20 cellular contexts compared by ENCODE assay signal in genomic region chr7:26083113-26083512, GRCh38.
DNase-seq lines count a peak whose midpoint lies in the region; ATAC-seq and TF ChIP-seq lines count a peak whose summit lies in the region.
"Had no signal": no experiment of that assay in that cellular context is flagged by ENCODE, and none has a peak within 500 bp of the region (broad histone marks: within the 10 kb centered on the region; RNA-seq: fewer than 3 reads in every experiment).

No MANE protein-coding gene starts in this region.

- H3K27me3 Mint-ChIP-seq in brain: peaks cover 8% of the 10 kb centered on the region
- peaks cover 8% of the 10 kb centered on the region for H3K27me3 Mint-ChIP-seq in neural progenitor cell (ENCODE audit: insufficient read depth, low read depth)

- H3K9ac ChIP-seq in neural progenitor cell: no peak overlapping the region
- H3K9ac ChIP-seq: BLaER1 treated with 17β-estradiol and CSF1 and Interleukin-3, amounts not matched to agents 10 nM and 100 nM had no signal

- peak overlapping the region; percentile 8 for H2AFZ ChIP-seq in neural progenitor cell (replicated peaks)

- no peaks in the 10 kb centered on the region for H3K79me2 ChIP-seq in neural progenitor cell (ENCODE audit: low read depth)

- H3K27me3 ChIP-seq in neural progenitor cell: no peaks in the 10 kb centered on the region
- H3K27me3 ChIP-seq: BLaER1 treated with 17β-estradiol and CSF1 and Interleukin-3, amounts not matched to agents 10 nM and 100 nM; thyroid gland had no signal

- H3F3A ChIP-seq in neural progenitor cell (ENCODE audit: low read depth): peaks cover 4% of the 10 kb centered on the region

- peak overlapping the region; percentile 8 to 65 (median 31) for H3K27ac Mint-ChIP-seq in brain
- peak overlapping the region; percentile 55 for H3K27ac Mint-ChIP-seq in neural progenitor cell
- H3K27ac Mint-ChIP-seq: naive B cell had no signal

- H3K4me1 Mint-ChIP-seq in brain: peaks cover 42% of the 10 kb centered on the region
- H3K4me1 Mint-ChIP-seq in neural progenitor cell: peaks cover 58% of the 10 kb centered on the region

- TF ChIP-seq CTCF in brain (conservative IDR thresholded peaks at IDR 0.05) (no peak), neural progenitor cell (IDR thresholded peaks at IDR 0.05) (no peak)

- no peak for ATAC-seq in HG03139 (IDR thresholded peaks at IDR 0.05; ENCODE audit: unreplicated experiment)
- ATAC-seq: heart left ventricle, HepG2, left lobe of liver had no signal

- no peaks in the 10 kb centered on the region for H3K9me3 ChIP-seq in neural progenitor cell (ENCODE audit: low read depth)
- H3K9me3 ChIP-seq: heart left ventricle, thyroid gland had no signal

- no peaks in the 10 kb centered on the region for H3K36me3 ChIP-seq in neural progenitor cell
- H3K36me3 ChIP-seq: BLaER1 treated with 17β-estradiol and CSF1 and Interleukin-3, amounts not matched to agents 10 nM and 100 nM; heart left ventricle; thyroid gland had no signal

- no peaks in the 10 kb centered on the region for H4K20me1 ChIP-seq in neural progenitor cell (ENCODE audit: low read depth)
- H4K20me1 ChIP-seq: BLaER1 treated with 17β-estradiol and CSF1 and Interleukin-3, amounts not matched to agents 10 nM and 100 nM had no signal

- peaks cover 43% of the 10 kb centered on the region for H3K4me1 ChIP-seq in neural progenitor cell
- H3K4me1 ChIP-seq: thyroid gland had no signal

- H3K4me3 Mint-ChIP-seq in brain: peak overlapping the region in 1 of 5 experiments; percentile 27
- H3K4me3 Mint-ChIP-seq in neural progenitor cell: no peak overlapping the region
- H3K4me3 Mint-ChIP-seq: naive B cell had no signal

- no peak overlapping the region for H3K27ac ChIP-seq in neural progenitor cell
- H3K27ac ChIP-seq: BLaER1 treated with 17β-estradiol and CSF1 and Interleukin-3, amounts not matched to agents 10 nM and 100 nM; heart left ventricle; thyroid gland had no signal

- H3K4me2 ChIP-seq in neural progenitor cell: peak overlapping the region; percentile 15
- H3K4me2 ChIP-seq: BLaER1 treated with 17β-estradiol and CSF1 and Interleukin-3, amounts not matched to agents 10 nM and 100 nM had no signal

- H3K9me3 Mint-ChIP-seq in brain (no peaks in the 10 kb centered on the region), neural progenitor cell (no peaks in the 10 kb centered on the region)
- H3K9me3 Mint-ChIP-seq: naive B cell had no signal

- DNase-seq in ELF-1 (ENCODE audit: low read depth, low spot score) (peak; percentile 67), NCI-H524 (lab: John Stamatoyannopoulos, UW) (peak; percentile 48 to 86), neural progenitor cell (ENCODE audit: low spot score) (peak; percentile 55), DMS153 treated with DMSO at 0.1 percent for 48 hours (lab: John Stamatoyannopoulos, UW; ENCODE audit: unreplicated experiment) (no peak), NCI-H1694 (lab: John Stamatoyannopoulos, UW) (no peak)
- DNase-seq in activated T-cell treated with anti-CD3 and anti-CD28 coated beads, Interleukin-2, amount 50 U/mL, for 1 hour: no peak
- DNase-seq: activated CD4-positive, alpha-beta T cell treated with anti-CD3 and anti-CD28 coated beads for 1 hour; activated T-cell treated with anti-CD3 and anti-CD28 coated beads for 4 hours; GDM1; heart left ventricle; naive B cell; NCI-H1048; stimulated activated CD4-positive, alpha-beta T cell treated with anti-CD3 and anti-CD28 coated beads, Interleukin-1b, Interleukin-23, amount 100 ng/mL, for 48 hours; T-helper 1 cell; thyroid gland had no signal

- H3K36me3 Mint-ChIP-seq in brain (no peaks in the 10 kb centered on the region), neural progenitor cell (no peaks in the 10 kb centered on the region)

- no peak overlapping the region for H3K4me3 ChIP-seq in neural progenitor cell
- H3K4me3 ChIP-seq: BLaER1 treated with 17β-estradiol and CSF1 and Interleukin-3, amounts not matched to agents 10 nM and 100 nM; heart left ventricle; thyroid gland had no signal

Comparison
In these comparisons a context has a peak if more than half of its experiments do, and no peak if none do; other contexts are left out.
1. DNase-seq: peak in ELF-1 (single experiment), NCI-H524 (2 of 2) and neural progenitor cell (single experiment); none in DMS153 treated with DMSO at 0.1 percent for 48 hours (single experiment), activated T-cell treated with anti-CD3 and anti-CD28 coated beads, Interleukin-2, amount 50 U/mL, for 1 hour (single experiment) and NCI-H1694 (single experiment).